Comparison of ENCODE assay signal across 7 cellular contexts in genomic region chr1:160204526-160205241, GRCh38. TPM values are rescaled to one million over a fixed set of nuclear protein-coding genes. Genes with fewer than 3 reads are reported as not detected.
DNase-seq lines count a peak whose midpoint lies in the region; ATAC-seq, FAIRE-seq and TF ChIP-seq lines count a peak whose summit lies in the region.

No MANE protein-coding gene starts in this region.

- H3K27me3 ChIP-seq in aorta (ENCODE audit: control insufficient read depth in 1 of 2, insufficient read depth in 2 of 2, low read length in 1 of 2): no peaks in the 10 kb centered on the region

- H3K4me1 ChIP-seq in aorta (ENCODE audit: control insufficient read depth in 1 of 2, insufficient read depth in 2 of 2, low read length in 2 of 2): peaks cover 5 to 6% of the 10 kb centered on the region in 2 donors

- no peaks in the 10 kb centered on the region for H3K27me3 Mint-ChIP-seq in mesothelial cell of epicardium (ENCODE audit: low read depth)

- H3K27ac ChIP-seq in aorta (ENCODE audit: low read depth in 1 of 2, low read length in 2 of 2): peak overlapping the region; percentile 84 to 93

- intact Hi-C loops in aorta (cut with DNase I): loop anchor here in 1 of 2 donors (5.0 kb wide), 1 partner anchor 58 kb away; the partner anchor contains the start of gene DCAF8

- in situ Hi-C loops in astrocyte of the spinal cord (cut with HindIII; ENCODE audit: low sequenced_read_pairs): no loop called here

- peak; percentile 86 for FAIRE-seq in GM12892 (lab: Jason Lieb, UNC)

- H3K36me3 ChIP-seq in aorta (ENCODE audit: control insufficient read depth in 1 of 2, insufficient read depth in 2 of 2, low read length in 1 of 2): no peaks in the 10 kb centered on the region

- ATAC-seq in GM21447 (IDR thresholded peaks at IDR 0.05; ENCODE audit: unreplicated experiment): peak; percentile 68
- no peak for ATAC-seq in aorta (ENCODE audit: low FRiP score)

- peak overlapping the region; percentile 44 for H3K4me3 ChIP-seq in Jurkat, Clone E6-1 (ENCODE audit: low read length)
- H3K4me3 ChIP-seq in astrocyte of the spinal cord (ENCODE audit: low read depth, low read length) (peak overlapping the region; percentile 33), aorta (ENCODE audit: low read length in 2 of 2) (peak overlapping the region in 1 of 2 donors; percentile 79)

- peaks cover 41% of the 10 kb centered on the region for H3K4me1 Mint-ChIP-seq in mesothelial cell of epicardium

- peaks cover 4% of the 10 kb centered on the region for H3K36me3 Mint-ChIP-seq in mesothelial cell of epicardium

- DNase-seq in GM12892 (ENCODE audit: insufficient read length) (peak; percentile 42), astrocyte of the spinal cord (ENCODE audit: low read depth, low spot score) (no peak), mesothelial cell of epicardium (ENCODE audit: low spot score in 2 of 2, unreplicated experiment in 2 of 2) (no peak), aorta (peak in 1 of 2 donors; percentile 64), NCI-H526 treated with DMSO at 0.1 percent for 48 hours (lab: John Stamatoyannopoulos, UW) (no peak)
- DNase-seq in Jurkat, Clone E6-1 (ENCODE audit: low read depth, low spot score): no peak

- peak overlapping the region; percentile 81 for H3K4me3 Mint-ChIP-seq in mesothelial cell of epicardium

- TF ChIP-seq POLR2A in GM12892 (IDR thresholded peaks at IDR 0.05; ENCODE audit: low read depth, low read length): peak; percentile 9; the same call in 1 of the 2 replicates

- no peak for TF ChIP-seq CTCF in astrocyte of the spinal cord (IDR thresholded peaks at IDR 0.05; ENCODE audit: low read depth, low read length)
- no peak for TF ChIP-seq CTCF in mesothelial cell of epicardium (IDR thresholded peaks at IDR 0.05; ENCODE audit: unreplicated experiment)

- H3K9me3 Mint-ChIP-seq in mesothelial cell of epicardium: no peaks in the 10 kb centered on the region

- 13 to 16% methylated on average over 6 to 7 of the region's 7 CpGs for WGBS in aorta, 2 donors

- H3K9me3 ChIP-seq in aorta (ENCODE audit: control insufficient read depth, low read length): no peaks in the 10 kb centered on the region

- H3K27ac Mint-ChIP-seq in mesothelial cell of epicardium: peak overlapping the region; percentile 82

RNA-seq across cellular contexts. Expression of gene PEA15, which starts 0.5 kb away (rescaled TPM):
- 61.6 TPM for polyA plus RNA-seq in GM12892 (2012; ENCODE audit: missing spikeins)
- 45.5 TPM for polyA plus RNA-seq in Jurkat, Clone E6-1 (2012; ENCODE audit: insufficient read depth, insufficient read length)
- 37.4 to 42.1 TPM (median 41.2 TPM) in 3 replicates for total RNA-seq in mesothelial cell of epicardium
- total RNA-seq in aorta: 100 to 1,000 TPM; 258 to 313 TPM
- 100 to 1,000 TPM; 296 to 350 TPM for polyA plus RNA-seq in aorta

RNA-seq across cellular contexts. Expression of gene CASQ1, which starts 14.3 kb away (rescaled TPM):
- 0.74 TPM for polyA plus RNA-seq in GM12892 (2012; ENCODE audit: missing spikeins)
- not detected for polyA plus RNA-seq in Jurkat, Clone E6-1 (2012; ENCODE audit: insufficient read depth, insufficient read length)
- total RNA-seq in mesothelial cell of epicardium (0.16 to 0.27 TPM in 2 of 3 replicates, not detected in the other), aorta (1 to 10 TPM; 1.6 to 4.4 TPM)
- polyA plus RNA-seq in aorta: 10 to 100 TPM in 1 of 2 donors, 1 to 10 TPM in 1; 3.5 to 15.2 TPM

RNA-seq across cellular contexts. Expression of gene ATP1A4, which starts 53.3 kb away (rescaled TPM):
- polyA plus RNA-seq in GM12892 (2012; ENCODE audit: missing spikeins): 1.7 TPM
- not detected for polyA plus RNA-seq in Jurkat, Clone E6-1 (2012; ENCODE audit: insufficient read depth, insufficient read length)
- 0.29 to 0.38 TPM (median 0.33 TPM) in 3 replicates for total RNA-seq in mesothelial cell of epicardium
- under 1 TPM in 1 of 2 donors, not detected in 1; 0.19 TPM for total RNA-seq in aorta
- polyA plus RNA-seq in aorta: under 1 TPM in 1 of 2 donors, not detected in 1; 0.36 TPM

RNA-seq across cellular contexts. Expression of gene DCAF8, which starts 57.7 kb away (rescaled TPM):
- polyA plus RNA-seq in GM12892 (2012; ENCODE audit: missing spikeins): 74.6 TPM
- 150 TPM for polyA plus RNA-seq in Jurkat, Clone E6-1 (2012; ENCODE audit: insufficient read depth, insufficient read length)
- total RNA-seq in mesothelial cell of epicardium (276 to 299 TPM (median 287 TPM) in 3 replicates), aorta (100 to 1,000 TPM; 134 to 152 TPM)
- polyA plus RNA-seq in aorta: 100 to 1,000 TPM in 1 of 2 donors, 10 to 100 TPM in 1; 39.2 to 128 TPM
